In the genomic region with DNA sequence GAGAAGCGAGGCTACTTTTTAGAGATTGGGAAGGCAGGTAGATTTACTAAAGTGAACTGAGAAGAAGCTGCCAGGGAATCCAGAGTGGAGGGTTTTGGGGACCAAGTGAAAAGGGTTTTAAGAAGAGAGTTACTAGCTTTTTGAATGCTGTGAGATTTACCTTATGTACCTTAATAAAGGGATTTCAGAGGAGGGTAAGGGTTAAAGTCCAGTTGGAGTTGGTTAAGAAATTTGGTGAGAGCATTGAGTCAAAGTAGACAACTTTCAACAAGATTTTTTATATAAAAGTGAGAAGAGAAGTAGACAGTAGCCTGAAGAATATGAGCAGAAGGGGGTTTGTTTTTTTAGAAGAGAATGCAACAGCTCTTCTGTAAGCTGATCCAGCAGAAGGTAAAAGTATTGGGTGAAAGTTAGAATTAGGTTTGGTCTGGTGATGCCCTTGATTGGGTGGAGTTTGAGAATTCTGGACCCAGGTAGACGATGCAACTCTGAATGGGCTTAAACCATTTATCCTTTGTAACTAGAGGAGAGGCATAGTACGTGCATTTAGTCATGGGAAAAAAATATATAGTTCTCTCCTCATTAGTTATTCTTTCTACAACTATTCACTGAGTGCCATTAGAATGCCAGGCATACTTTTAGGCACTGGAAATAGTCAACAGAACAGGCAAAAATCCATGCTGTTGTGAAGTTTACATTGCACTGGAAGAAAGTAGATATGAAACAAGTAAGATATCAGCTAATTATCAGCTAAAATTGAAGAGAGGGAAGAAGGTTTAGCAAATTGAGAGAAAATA, we compare ENCODE assay signal across 21 cellular contexts. TPM values are rescaled to one million over a fixed set of nuclear protein-coding genes. Genes with fewer than 3 reads are reported as not detected.
DNase-seq lines count a peak whose midpoint lies in the region; ATAC-seq, FAIRE-seq and TF ChIP-seq lines count a peak whose summit lies in the region.
"Had no signal": no experiment of that assay in that cellular context is flagged by ENCODE, and none has a peak within 500 bp of the region (broad histone marks: within the 10 kb centered on the region; RNA-seq: fewer than 3 reads in every experiment).

No MANE protein-coding gene starts in this region.

- H3K9me3 Mint-ChIP-seq in mesothelial cell of epicardium, result peaks cover 14% of the 10 kb centered on the region
- H3K9me3 Mint-ChIP-seq in glutamatergic neuron (ENCODE audit: unreplicated experiment), result peaks cover 4% of the 10 kb centered on the region

- no peaks in the 10 kb centered on the region for H3K36me3 ChIP-seq in HEK293 (ENCODE audit: control insufficient read depth in 2 of 2, insufficient read depth in 1 of 2, low read length in 2 of 2)
- no peaks in the 10 kb centered on the region for H3K36me3 ChIP-seq in transverse colon

- no peak for TF ChIP-seq RAD21 in A549 (conservative IDR thresholded peaks at IDR 0.05 in 1 of 2, IDR thresholded peaks at IDR 0.05 in 1 of 2)

- H3K4me3 Mint-ChIP-seq in mesothelial cell of epicardium (no peak overlapping the region), glutamatergic neuron (ENCODE audit: unreplicated experiment) (no peak overlapping the region)
- H3K4me3 Mint-ChIP-seq: CD4-positive, CD25-positive, alpha-beta regulatory T cell had no signal

- TF ChIP-seq EP300 in A549 (IDR thresholded peaks at IDR 0.05), result no peak
- no peak for TF ChIP-seq EP300 in transverse colon (IDR thresholded peaks at IDR 0.05; ENCODE audit: low read depth)

- intact Hi-C loops in transverse colon (cut with DNase I; ENCODE audit: low total_unique reads), result no loop called here

- FAIRE-seq in A549 (lab: Jason Lieb, UNC), result peak; percentile 73
- FAIRE-seq: H1, RCC 7860 had no signal

- in situ Hi-C loops in transverse colon (cut with MboI; ENCODE audit: low pct_ligation_motif_present in 1 of 4, low pct_unique_long_range_greater_than_20kb in 1 of 4, low sequenced_read_pairs in 3 of 4), result no loop called here

- CTCF ChIA-PET in A549 (lab: Yijun Ruan, JAX) (interaction anchor here (0.7 to 1.3 kb wide), 2 partner anchors 12 to 48 kb away, joined by 3 to 4 read pairs; no protein-coding TSS in a partner anchor), HEK293 (lab: Yijun Ruan, JAX) (interaction anchor here (0.6 kb wide), 1 partner anchor 22 kb away, joined by 3 read pairs; no protein-coding TSS in a partner anchor)

- H3K4me2 ChIP-seq in A549, result no peak overlapping the region

- no peak for ATAC-seq in A549

- H3K4me1 ChIP-seq in A549 (no peaks in the 10 kb centered on the region), HEK293 (ENCODE audit: control insufficient read depth, insufficient read depth, low read length) (no peaks in the 10 kb centered on the region), transverse colon (peaks cover 0 to 2% (median 0%) of the 10 kb centered on the region in 4 donors)

- POLR2A ChIA-PET in A549 (lab: Yijun Ruan, JAX) (no interaction called here), HEK293 (lab: Yijun Ruan, JAX) (no interaction called here)

- no peak for TF ChIP-seq POLR2A in A549 (IDR thresholded peaks at IDR 0.05; ENCODE audit: low read length)
- TF ChIP-seq POLR2A in transverse colon (IDR thresholded peaks at IDR 0.05), result no peak

- H3K27ac Mint-ChIP-seq in mesothelial cell of epicardium, result peak overlapping the region; percentile 27
- no peak overlapping the region for H3K27ac Mint-ChIP-seq in glutamatergic neuron (ENCODE audit: unreplicated experiment)

- WGBS in A549 (ENCODE audit: missing lambda C conversion rate), result 92% methylated on average over 3 of the region's 3 CpGs
- 93 to 94% methylated on average over 3 of the region's 3 CpGs for WGBS in transverse colon (ENCODE audit: low coverage in 1 of 2), 2 donors

- H3K4me3 ChIP-seq in A549 (no peak overlapping the region), HEK293 (ENCODE audit: low read depth, low read length) (no peak overlapping the region), fibroblast of pulmonary artery (replicated peaks; ENCODE audit: low read depth, low read length) (no peak overlapping the region), transverse colon (no peak overlapping the region)

- H3K27me3 Mint-ChIP-seq in mesothelial cell of epicardium (ENCODE audit: low read depth), result no peaks in the 10 kb centered on the region
- no peaks in the 10 kb centered on the region for H3K27me3 Mint-ChIP-seq in glutamatergic neuron (ENCODE audit: unreplicated experiment)
- H3K27me3 Mint-ChIP-seq: CD4-positive, CD25-positive, alpha-beta regulatory T cell had no signal

- peaks cover 15% of the 10 kb centered on the region for H3K36me3 Mint-ChIP-seq in mesothelial cell of epicardium
- H3K36me3 Mint-ChIP-seq in glutamatergic neuron (ENCODE audit: unreplicated experiment), result peaks cover 9% of the 10 kb centered on the region

- H3K9me3 ChIP-seq in A549, result no peaks in the 10 kb centered on the region
- H3K9me3 ChIP-seq in HEK293 (ENCODE audit: control insufficient read depth, insufficient read depth, low read depth, low read length), result no peaks in the 10 kb centered on the region
- no peaks in the 10 kb centered on the region for H3K9me3 ChIP-seq in transverse colon

- no peaks in the 10 kb centered on the region for H3K27me3 ChIP-seq in transverse colon

- H3K27ac ChIP-seq in A549, result no peak overlapping the region
- no peak overlapping the region for H3K27ac ChIP-seq in HEK293 (ENCODE audit: extremely low read depth, low read depth, low read length)
- H3K27ac ChIP-seq in transverse colon, result no peak overlapping the region

- TF ChIP-seq CTCF in A549 (IDR thresholded peaks at IDR 0.05), result no peak
- no peak for TF ChIP-seq CTCF in HEK293 (tag by site-specific recombination; IDR thresholded peaks at IDR 0.05)
- no peak for TF ChIP-seq CTCF in fibroblast of pulmonary artery (IDR thresholded peaks at IDR 0.05; ENCODE audit: low read length, missing control alignments)
- TF ChIP-seq CTCF in mesothelial cell of epicardium (IDR thresholded peaks at IDR 0.05; ENCODE audit: unreplicated experiment), result no peak
- no peak for TF ChIP-seq CTCF in transverse colon (IDR thresholded peaks at IDR 0.05)
- TF ChIP-seq CTCF in glutamatergic neuron (IDR thresholded peaks at IDR 0.05; ENCODE audit: partially characterized antibody, unreplicated experiment), result no peak

- DNase-seq in A549 (ENCODE audit: low read depth in 1 of 2, low spot score in 1 of 2), result no peak
- peak; percentile 12 for DNase-seq in fibroblast of pulmonary artery (ENCODE audit: low read depth)
- DNase-seq in mesothelial cell of epicardium (ENCODE audit: low spot score in 2 of 2, unreplicated experiment in 2 of 2), result no peak
- DNase-seq in NCI-H1694 treated with DMSO at 0.1 percent for 48 hours (lab: John Stamatoyannopoulos, UW), result no peak
- no peak for DNase-seq in transverse colon
- no peak for DNase-seq in glutamatergic neuron
- no peak for DNase-seq in NCI-H1092 treated with DMSO at 0.1 percent for 48 hours (lab: John Stamatoyannopoulos, UW)
- DNase-seq: 8988T; AML-193; Calu3; CD4-positive, CD25-positive, alpha-beta regulatory T cell; DND-41; Kasumi-1; NCI-H1417; NCI-H2029; NCI-H510A; NCI-H82; SHP77 had no signal

- H3K4me1 Mint-ChIP-seq in mesothelial cell of epicardium (peaks cover 12% of the 10 kb centered on the region), glutamatergic neuron (ENCODE audit: low read depth, unreplicated experiment) (peaks cover 6% of the 10 kb centered on the region)

TF ChIP-seq in A549, 52 proteins besides CTCF, POLR2A, EP300 and RAD21 (continues in another document):
- TF ChIP-seq, protein P1, sequence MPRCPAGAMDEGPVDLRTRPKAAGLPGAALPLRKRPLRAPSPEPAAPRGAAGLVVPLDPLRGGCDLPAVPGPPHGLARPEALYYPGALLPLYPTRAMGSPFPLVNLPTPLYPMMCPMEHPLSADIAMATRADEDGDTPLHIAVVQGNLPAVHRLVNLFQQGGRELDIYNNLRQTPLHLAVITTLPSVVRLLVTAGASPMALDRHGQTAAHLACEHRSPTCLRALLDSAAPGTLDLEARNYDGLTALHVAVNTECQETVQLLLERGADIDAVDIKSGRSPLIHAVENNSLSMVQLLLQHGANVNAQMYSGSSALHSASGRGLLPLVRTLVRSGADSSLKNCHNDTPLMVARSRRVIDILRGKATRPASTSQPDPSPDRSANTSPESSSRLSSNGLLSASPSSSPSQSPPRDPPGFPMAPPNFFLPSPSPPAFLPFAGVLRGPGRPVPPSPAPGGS (IDR thresholded peaks at IDR 0.05), result no peak
- no peak for TF ChIP-seq RARB (CRISPR knock-in tag; IDR thresholded peaks at IDR 0.05)
- no peak for TF ChIP-seq PHF8 (IDR thresholded peaks at IDR 0.05; ENCODE audit: borderline replicate concordance, low read depth)
- no peak for TF ChIP-seq FOSL2 (IDR thresholded peaks at IDR 0.05)
- TF ChIP-seq FOSL2 (CRISPR knock-in tag; IDR thresholded peaks at IDR 0.05), result no peak

TF ChIP-seq in HEK293, 187 proteins besides CTCF, POLR2A, EP300 and RAD21:
- TF ChIP-seq PRDM1 (tag by site-specific recombination; IDR thresholded peaks at IDR 0.05), result peak; percentile 27; the same call in 1 of the 2 replicates
- TF ChIP-seq, protein P2, sequence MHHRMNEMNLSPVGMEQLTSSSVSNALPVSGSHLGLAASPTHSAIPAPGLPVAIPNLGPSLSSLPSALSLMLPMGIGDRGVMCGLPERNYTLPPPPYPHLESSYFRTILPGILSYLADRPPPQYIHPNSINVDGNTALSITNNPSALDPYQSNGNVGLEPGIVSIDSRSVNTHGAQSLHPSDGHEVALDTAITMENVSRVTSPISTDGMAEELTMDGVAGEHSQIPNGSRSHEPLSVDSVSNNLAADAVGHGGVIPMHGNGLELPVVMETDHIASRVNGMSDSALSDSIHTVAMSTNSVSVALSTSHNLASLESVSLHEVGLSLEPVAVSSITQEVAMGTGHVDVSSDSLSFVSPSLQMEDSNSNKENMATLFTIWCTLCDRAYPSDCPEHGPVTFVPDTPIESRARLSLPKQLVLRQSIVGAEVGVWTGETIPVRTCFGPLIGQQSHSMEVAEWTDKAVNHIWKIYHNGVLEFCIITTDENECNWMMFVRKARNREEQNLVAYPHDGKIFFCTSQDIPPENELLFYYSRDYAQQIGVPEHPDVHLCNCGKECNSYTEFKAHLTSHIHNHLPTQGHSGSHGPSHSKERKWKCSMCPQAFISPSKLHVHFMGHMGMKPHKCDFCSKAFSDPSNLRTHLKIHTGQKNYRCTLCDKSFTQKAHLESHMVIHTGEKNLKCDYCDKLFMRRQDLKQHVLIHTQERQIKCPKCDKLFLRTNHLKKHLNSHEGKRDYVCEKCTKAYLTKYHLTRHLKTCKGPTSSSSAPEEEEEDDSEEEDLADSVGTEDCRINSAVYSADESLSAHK (tag by site-specific recombination; IDR thresholded peaks at IDR 0.05), result no peak
TF ChIP-seq in HEK293: peak in this region for 1.

RNA-seq across cellular contexts. Expression of a gene that starts 44.8 kb away (rescaled TPM):
- polyA plus RNA-seq in A549 (2011; rRNA removed) (58.7 and 67.1 TPM in 2 replicates), A549 (2017; fragmentation: RNase III; extraction: RNeasy Plus Mini Kit Qiagen cat#74134 plus additional on column Dnase treatment) (20.4 to 22.6 TPM (median 21.3 TPM) in 3 replicates)
- 13.9 and 18.3 TPM in 2 replicates for polyA plus RNA-seq in A549 (2012; cell fraction: cytosol; rRNA removed)
- polyA plus RNA-seq in A549 (2012; cell fraction: nucleus; rRNA removed), result 25.0 and 28.6 TPM in 2 replicates
- polyA minus RNA-seq in A549 (2011; rRNA and poly(A)+ RNA removed), result 108 and 130 TPM in 2 replicates
- total RNA-seq in mesothelial cell of epicardium (44.7 to 47.5 TPM (median 45.4 TPM) in 3 replicates), transverse colon (10 to 100 TPM in 3 of 4 donors, 1 to 10 TPM in 1; 6.8 to 24.7 (median 15.9) TPM), glutamatergic neuron (ENCODE audit: unreplicated experiment) (31.1 TPM)
